Comparison of ENCODE assay signal across 1 cellular context in the genomic region with DNA sequence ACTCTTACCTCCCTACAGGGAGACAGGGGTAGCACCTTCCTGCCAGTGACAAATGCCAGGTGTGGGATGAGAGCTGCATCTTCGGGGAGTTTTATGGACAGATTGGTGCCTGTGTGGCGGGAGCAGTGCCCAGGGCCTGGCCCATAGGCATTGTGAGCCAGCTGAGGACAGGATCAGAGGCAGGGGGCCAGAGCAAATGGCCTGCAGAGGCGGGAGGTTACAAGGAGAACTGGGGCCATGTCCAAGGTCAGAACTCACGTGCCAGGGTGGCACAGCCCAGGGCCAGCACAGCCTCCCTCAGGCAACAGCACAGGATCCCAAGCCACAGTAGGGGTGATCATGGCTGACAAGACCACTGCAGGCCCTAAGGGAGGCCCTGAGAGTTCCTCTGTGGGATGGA.
TF ChIP-seq lines count a peak whose summit lies in the region.

No MANE protein-coding gene starts in this region.

TF ChIP-seq in endothelial cell of umbilical vein, 7 proteins besides CTCF, POLR2A, EP300 and RAD21:
- TF ChIP-seq JUN (IDR thresholded peaks at IDR 0.05; ENCODE audit: borderline replicate concordance, insufficient read depth, insufficient read length, low read depth) (no peak), POLR2AphosphoS5 (IDR thresholded peaks at IDR 0.05; ENCODE audit: insufficient read depth, low read depth, low read length) (no peak), GATA2 (IDR thresholded peaks at IDR 0.05; ENCODE audit: insufficient read depth, insufficient read length, low read depth, low read length) (no peak), FOS (IDR thresholded peaks at IDR 0.05; ENCODE audit: borderline replicate concordance, insufficient read depth, low read length) (no peak), MYC (IDR thresholded peaks at IDR 0.05; ENCODE audit: low read depth, low read length) (no peak), EZH2 (IDR thresholded peaks at IDR 0.05; ENCODE audit: borderline replicate concordance, low read depth, low read length, severe bottlenecking) (no peak)
- TF ChIP-seq, protein P1, sequence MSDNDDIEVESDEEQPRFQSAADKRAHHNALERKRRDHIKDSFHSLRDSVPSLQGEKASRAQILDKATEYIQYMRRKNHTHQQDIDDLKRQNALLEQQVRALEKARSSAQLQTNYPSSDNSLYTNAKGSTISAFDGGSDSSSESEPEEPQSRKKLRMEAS (IDR thresholded peaks at IDR 0.05; ENCODE audit: insufficient read depth, insufficient read length): no peak
